24 cellular contexts compared by ENCODE assay signal in the genomic region with DNA sequence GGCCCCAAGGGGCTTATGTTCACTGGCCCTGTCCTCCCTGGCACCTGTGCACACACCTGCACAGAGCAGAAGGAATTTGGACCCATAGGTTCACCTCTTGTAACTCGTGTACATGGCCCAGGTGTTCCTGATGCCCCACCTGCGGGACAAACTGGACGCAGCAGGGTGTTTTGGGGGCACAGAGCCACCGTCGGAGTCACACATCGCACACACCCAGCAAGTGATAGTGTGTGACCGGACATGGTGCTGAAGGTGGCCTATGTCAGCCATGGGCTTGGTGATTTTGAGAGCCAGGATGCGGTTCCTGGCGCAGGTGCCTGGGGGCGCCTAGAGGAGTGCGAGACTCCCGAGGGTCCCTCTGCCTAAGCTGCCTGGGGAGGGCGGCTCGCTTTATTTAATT.
"Had no signal": no experiment of that assay in that cellular context is flagged by ENCODE, and none has a peak within 500 bp of the region (broad histone marks: within the 10 kb centered on the region; RNA-seq: fewer than 3 reads in every experiment).

No MANE protein-coding gene starts in this region.

- H3K27me3 ChIP-seq: esophagus squamous epithelium, heart right ventricle, left lung, right atrium auricular region, spleen, tibial nerve had no signal

- H3K9me3 ChIP-seq: esophagus squamous epithelium, heart right ventricle, left lung, prostate gland, right atrium auricular region, thoracic aorta, tibial nerve had no signal

- ATAC-seq: effector memory CD8-positive, alpha-beta T cell; heart right ventricle; left cardiac atrium; left lung; natural killer cell; stimulated activated memory B cell treated with anti-CD40 and anti-IgM and Interleukin-4, amounts not matched to agents 10 μg/mL and 1 μg/mL and 100 μg/mL, for 72 hours; stimulated activated naive CD8-positive, alpha-beta T cell treated with anti-CD3 and anti-CD28 coated beads, Interleukin-15, Interleukin-2, amounts not matched to agents 100 U/mL and 50 U/mL, for 24 hours had no signal

- H3K4me3 ChIP-seq: esophagus squamous epithelium, heart right ventricle, left lung, prostate gland, right atrium auricular region, skin epidermis, spleen, thoracic aorta, tibial nerve had no signal

- DNase-seq: cerebellar nuclear complex; cortex of kidney; effector memory CD8-positive, alpha-beta T cell; erythroblast; esophagus squamous epithelium; foreskin melanocyte; glutamatergic neuron; heart right ventricle; hippocampal formation; left cardiac atrium; mammary epithelial cell; mesendoderm; natural killer cell; spleen; stimulated activated CD4-positive, alpha-beta T cell treated with anti-CD3 and anti-CD28 coated beads, Interleukin-4, amount 100 ng/mL, for 4 hours; stimulated activated naive CD8-positive, alpha-beta T cell treated with anti-CD3 and anti-CD28 coated beads, Interleukin-15, Interleukin-2, amounts not matched to agents 100 U/mL and 50 U/mL, for 24 hours had no signal

- H2AFZ ChIP-seq: parathyroid adenoma had no signal

- H3K27ac ChIP-seq: esophagus squamous epithelium, heart right ventricle, left lung, parathyroid adenoma, prostate gland, right atrium auricular region, skin epidermis, spleen, thoracic aorta, tibial nerve had no signal

- H3K9ac ChIP-seq: parathyroid adenoma had no signal

- H3K4me1 ChIP-seq: esophagus squamous epithelium, heart right ventricle, left lung, parathyroid adenoma, prostate gland, tibial nerve had no signal

- H3K36me3 ChIP-seq: prostate gland, right atrium auricular region, thoracic aorta had no signal
